Comparison of ENCODE assay signal across 1 cellular context in the genomic region with DNA sequence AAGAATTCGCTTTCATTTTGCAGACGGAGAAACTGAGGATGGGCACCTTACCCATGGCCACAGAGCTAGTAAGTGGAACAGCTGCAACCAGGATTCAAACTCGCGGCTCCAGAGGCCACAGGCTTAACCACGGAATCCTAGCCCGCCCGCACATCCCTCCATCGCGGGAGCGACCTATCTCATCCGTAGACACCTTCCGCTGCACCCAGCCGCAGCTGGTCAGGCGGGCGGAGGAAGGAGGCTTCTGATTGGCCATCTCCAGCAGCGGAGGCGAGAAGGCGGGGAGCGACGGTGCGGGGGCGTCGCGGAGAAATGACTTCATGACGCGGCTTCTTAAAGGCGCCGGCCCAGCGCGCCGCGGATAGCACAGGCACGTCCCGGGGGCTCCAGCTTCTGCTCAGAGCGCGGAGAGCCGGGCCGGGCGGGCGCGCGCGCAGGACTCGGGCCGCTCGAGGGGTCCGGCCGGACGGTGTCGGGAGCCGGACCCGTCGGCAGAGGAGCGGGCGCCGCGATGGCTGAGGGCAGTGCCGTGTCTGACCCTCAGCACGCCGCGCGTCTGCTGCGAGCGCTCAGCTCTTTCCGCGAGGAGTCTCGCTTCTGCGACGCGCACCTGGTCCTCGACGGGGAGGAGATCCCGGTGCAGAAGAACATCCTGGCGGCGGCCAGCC.
TF ChIP-seq lines count a peak whose summit lies in the region.

A gene with protein sequence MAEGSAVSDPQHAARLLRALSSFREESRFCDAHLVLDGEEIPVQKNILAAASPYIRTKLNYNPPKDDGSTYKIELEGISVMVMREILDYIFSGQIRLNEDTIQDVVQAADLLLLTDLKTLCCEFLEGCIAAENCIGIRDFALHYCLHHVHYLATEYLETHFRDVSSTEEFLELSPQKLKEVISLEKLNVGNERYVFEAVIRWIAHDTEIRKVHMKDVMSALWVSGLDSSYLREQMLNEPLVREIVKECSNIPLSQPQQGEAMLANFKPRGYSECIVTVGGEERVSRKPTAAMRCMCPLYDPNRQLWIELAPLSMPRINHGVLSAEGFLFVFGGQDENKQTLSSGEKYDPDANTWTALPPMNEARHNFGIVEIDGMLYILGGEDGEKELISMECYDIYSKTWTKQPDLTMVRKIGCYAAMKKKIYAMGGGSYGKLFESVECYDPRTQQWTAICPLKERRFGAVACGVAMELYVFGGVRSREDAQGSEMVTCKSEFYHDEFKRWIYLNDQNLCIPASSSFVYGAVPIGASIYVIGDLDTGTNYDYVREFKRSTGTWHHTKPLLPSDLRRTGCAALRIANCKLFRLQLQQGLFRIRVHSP (plus strand): TSS at position 360 of the 668 bp plus-strand sequence. CDS start 152 bp downstream, at position 512.

TF ChIP-seq in liver, 16 proteins besides CTCF, POLR2A, EP300 and RAD21 (continued from another document):
- TF ChIP-seq, protein P1, sequence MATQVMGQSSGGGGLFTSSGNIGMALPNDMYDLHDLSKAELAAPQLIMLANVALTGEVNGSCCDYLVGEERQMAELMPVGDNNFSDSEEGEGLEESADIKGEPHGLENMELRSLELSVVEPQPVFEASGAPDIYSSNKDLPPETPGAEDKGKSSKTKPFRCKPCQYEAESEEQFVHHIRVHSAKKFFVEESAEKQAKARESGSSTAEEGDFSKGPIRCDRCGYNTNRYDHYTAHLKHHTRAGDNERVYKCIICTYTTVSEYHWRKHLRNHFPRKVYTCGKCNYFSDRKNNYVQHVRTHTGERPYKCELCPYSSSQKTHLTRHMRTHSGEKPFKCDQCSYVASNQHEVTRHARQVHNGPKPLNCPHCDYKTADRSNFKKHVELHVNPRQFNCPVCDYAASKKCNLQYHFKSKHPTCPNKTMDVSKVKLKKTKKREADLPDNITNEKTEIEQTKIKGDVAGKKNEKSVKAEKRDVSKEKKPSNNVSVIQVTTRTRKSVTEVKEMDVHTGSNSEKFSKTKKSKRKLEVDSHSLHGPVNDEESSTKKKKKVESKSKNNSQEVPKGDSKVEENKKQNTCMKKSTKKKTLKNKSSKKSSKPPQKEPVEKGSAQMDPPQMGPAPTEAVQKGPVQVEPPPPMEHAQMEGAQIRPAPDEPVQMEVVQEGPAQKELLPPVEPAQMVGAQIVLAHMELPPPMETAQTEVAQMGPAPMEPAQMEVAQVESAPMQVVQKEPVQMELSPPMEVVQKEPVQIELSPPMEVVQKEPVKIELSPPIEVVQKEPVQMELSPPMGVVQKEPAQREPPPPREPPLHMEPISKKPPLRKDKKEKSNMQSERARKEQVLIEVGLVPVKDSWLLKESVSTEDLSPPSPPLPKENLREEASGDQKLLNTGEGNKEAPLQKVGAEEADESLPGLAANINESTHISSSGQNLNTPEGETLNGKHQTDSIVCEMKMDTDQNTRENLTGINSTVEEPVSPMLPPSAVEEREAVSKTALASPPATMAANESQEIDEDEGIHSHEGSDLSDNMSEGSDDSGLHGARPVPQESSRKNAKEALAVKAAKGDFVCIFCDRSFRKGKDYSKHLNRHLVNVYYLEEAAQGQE (IDR thresholded peaks at IDR 0.05) = peak; percentile 52
- peak in 1 of 2 donors; percentile 22 for TF ChIP-seq HNF4A (conservative IDR thresholded peaks at IDR 0.05)
- TF ChIP-seq HNF4G (IDR thresholded peaks at IDR 0.05) = no peak
- TF ChIP-seq EGR1 (IDR thresholded peaks at IDR 0.05; ENCODE audit: low read depth in 2 of 2) = peak; percentile 96 to 99
- no peak for TF ChIP-seq JUND (IDR thresholded peaks at IDR 0.05)
- TF ChIP-seq, protein P2, sequence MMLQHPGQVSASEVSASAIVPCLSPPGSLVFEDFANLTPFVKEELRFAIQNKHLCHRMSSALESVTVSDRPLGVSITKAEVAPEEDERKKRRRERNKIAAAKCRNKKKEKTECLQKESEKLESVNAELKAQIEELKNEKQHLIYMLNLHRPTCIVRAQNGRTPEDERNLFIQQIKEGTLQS (IDR thresholded peaks at IDR 0.05) = no peak
- peak; percentile 42 for TF ChIP-seq TAF1 (conservative IDR thresholded peaks at IDR 0.05)
- TF ChIP-seq YY1 (IDR thresholded peaks at IDR 0.05) = peak; percentile 87
- peak; percentile 13 to 32 for TF ChIP-seq RXRA (IDR thresholded peaks at IDR 0.05)
- TF ChIP-seq, protein P3, sequence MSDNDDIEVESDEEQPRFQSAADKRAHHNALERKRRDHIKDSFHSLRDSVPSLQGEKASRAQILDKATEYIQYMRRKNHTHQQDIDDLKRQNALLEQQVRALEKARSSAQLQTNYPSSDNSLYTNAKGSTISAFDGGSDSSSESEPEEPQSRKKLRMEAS (IDR thresholded peaks at IDR 0.05) = peak; percentile 60
- TF ChIP-seq NR2F2 (IDR thresholded peaks at IDR 0.05) = no peak
- no peak for TF ChIP-seq FOXA1 (IDR thresholded peaks at IDR 0.05)
- TF ChIP-seq SP1 (IDR thresholded peaks at IDR 0.05) = peak; percentile 84
- no peak for TF ChIP-seq FOXA2 (IDR thresholded peaks at IDR 0.05)
- TF ChIP-seq, protein P4, sequence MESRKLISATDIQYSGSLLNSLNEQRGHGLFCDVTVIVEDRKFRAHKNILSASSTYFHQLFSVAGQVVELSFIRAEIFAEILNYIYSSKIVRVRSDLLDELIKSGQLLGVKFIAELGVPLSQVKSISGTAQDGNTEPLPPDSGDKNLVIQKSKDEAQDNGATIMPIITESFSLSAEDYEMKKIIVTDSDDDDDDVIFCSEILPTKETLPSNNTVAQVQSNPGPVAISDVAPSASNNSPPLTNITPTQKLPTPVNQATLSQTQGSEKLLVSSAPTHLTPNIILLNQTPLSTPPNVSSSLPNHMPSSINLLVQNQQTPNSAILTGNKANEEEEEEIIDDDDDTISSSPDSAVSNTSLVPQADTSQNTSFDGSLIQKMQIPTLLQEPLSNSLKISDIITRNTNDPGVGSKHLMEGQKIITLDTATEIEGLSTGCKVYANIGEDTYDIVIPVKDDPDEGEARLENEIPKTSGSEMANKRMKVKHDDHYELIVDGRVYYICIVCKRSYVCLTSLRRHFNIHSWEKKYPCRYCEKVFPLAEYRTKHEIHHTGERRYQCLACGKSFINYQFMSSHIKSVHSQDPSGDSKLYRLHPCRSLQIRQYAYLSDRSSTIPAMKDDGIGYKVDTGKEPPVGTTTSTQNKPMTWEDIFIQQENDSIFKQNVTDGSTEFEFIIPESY (IDR thresholded peaks at IDR 0.05) = peak; percentile 57
TF ChIP-seq in liver: peak in this region for 10.
